In genomic region chr19:12611361-12611699, GRCh38 we compare ENCODE assay signal across 8 cellular contexts. TPM values are rescaled to one million over a fixed set of nuclear protein-coding genes. Genes with fewer than 3 reads are reported as not detected.
DNase-seq lines count a peak whose midpoint lies in the region; ATAC-seq, FAIRE-seq and TF ChIP-seq lines count a peak whose summit lies in the region.

No MANE protein-coding gene starts in this region.

- no peak overlapping the region for H2AK5ac ChIP-seq in H1 (ENCODE audit: low read depth, low read length)

- H3K9me3 ChIP-seq in H1 (ENCODE audit: insufficient read depth in 2 of 2, low read depth in 1 of 2, low read length in 1 of 2) (no peaks in the 10 kb centered on the region), lung (ENCODE audit: control insufficient read depth in 2 of 2, insufficient read depth in 1 of 2, low read length in 1 of 2) (no peaks in the 10 kb centered on the region), testis (no peaks in the 10 kb centered on the region)

- H2BK5ac ChIP-seq in H1 (ENCODE audit: low read depth, low read length) = peak overlapping the region; percentile 77

- H3K4me2 ChIP-seq in H1 (ENCODE audit: insufficient read depth in 1 of 2, low read depth in 2 of 2, low read length in 2 of 2) = peak overlapping the region; percentile 64 to 85

- H3K23ac ChIP-seq in H1 (ENCODE audit: insufficient read length) = no peak overlapping the region

- BruUV-seq in Calu3 (replicated peaks; lab: Mats Ljungman, UMichigan) = no TSS peak

- no peak for FAIRE-seq in H1 (lab: Jason Lieb, UNC)

- H2AFZ ChIP-seq in H1 (ENCODE audit: low read length) = peak overlapping the region; percentile 47; the same call in 1 of the 2 replicates

- TF ChIP-seq CTCF in Calu3 (IDR thresholded peaks at IDR 0.05; ENCODE audit: unreplicated experiment) (no peak), H1 (IDR thresholded peaks at IDR 0.05; ENCODE audit: control extremely low read depth in 1 of 3, insufficient read depth in 1 of 3, low read depth in 1 of 3, low read length in 3 of 3) (no peak), lung (IDR thresholded peaks at IDR 0.05; ENCODE audit: control extremely low read depth, extremely low read depth) (no peak), testis (IDR thresholded peaks at IDR 0.05) (no peak)

- intact Hi-C loops in Calu3 (cut with micrococcal nuclease; ENCODE audit: unreplicated experiment) (no loop called here), testis (cut with DNase I; ENCODE audit: low total_unique reads) (no loop called here)

- no peak overlapping the region for H2BK15ac ChIP-seq in H1 (ENCODE audit: low read length)

- H2BK120ac ChIP-seq in H1 (replicated peaks; ENCODE audit: low read depth, low read length) = no peak overlapping the region

- H3K36me3 ChIP-seq in H1 (ENCODE audit: control insufficient read depth in 2 of 4, insufficient read depth in 4 of 4, low read length in 3 of 4) (peaks cover 2 to 10% (median 6%) of the 10 kb centered on the region in 4 experiments; a peak in 6 of 8 replicates), lung (ENCODE audit: control insufficient read depth in 2 of 2, insufficient read depth in 2 of 2, low read length in 2 of 2) (peaks cover 3 to 10% of the 10 kb centered on the region in 2 donors), testis (ENCODE audit: low read depth, missing control alignments) (no peaks in the 10 kb centered on the region)

- no peak overlapping the region for H4K91ac ChIP-seq in H1 (replicated peaks; ENCODE audit: insufficient read length, low read length)

- POLR2A ChIA-PET in H1 (lab: Charles Lee; ENCODE audit: partially characterized antibody) = interaction anchor here (0.6 to 1.6 kb wide), 17 partner anchors 8 to 1228 kb away, joined by 3 to 12 read pairs (median 4); partner anchors contain the start of genes DHPS, MAN2B1, WDR83 and ZNF442

- H3K79me1 ChIP-seq in H1 (ENCODE audit: low read depth, low read length) = peaks cover 3% of the 10 kb centered on the region; the same call in 1 of the 2 replicates

- H3K9me3 Mint-ChIP-seq in Calu3 (ENCODE audit: low read depth, unreplicated experiment) = no peaks in the 10 kb centered on the region

- H3K79me2 ChIP-seq in H1 (ENCODE audit: control insufficient read depth in 1 of 2, insufficient read depth in 2 of 2, low read length in 2 of 2) = peaks cover 5 to 54% of the 10 kb centered on the region in 2 experiments

- peak; percentile 50 for DNase-seq in Calu3
- DNase-seq in HuH-7.5 (ENCODE audit: low spot score) = peak; percentile 82
- peak; percentile 66 for DNase-seq in SK-N-DZ (ENCODE audit: low spot score)
- peak in 1 of 2 experiments; percentile 62 for DNase-seq in H1 (ENCODE audit: low read depth in 1 of 2, low spot score in 2 of 2)
- peak; percentile 60 for DNase-seq in lung (ENCODE audit: low spot score)
- DNase-seq in testis = peak; percentile 83

- no peak; a peak in 1 of 3 replicates for TF ChIP-seq POLR2A in H1 (IDR thresholded peaks at IDR 0.05; ENCODE audit: control extremely low read depth in 1 of 2, low read depth in 2 of 2, low read length in 2 of 2)
- TF ChIP-seq POLR2A in testis (IDR thresholded peaks at IDR 0.05) = no peak

- peak overlapping the region; percentile 90; the same call in 1 of the 2 replicates for H4K8ac ChIP-seq in H1 (ENCODE audit: extremely low read depth, insufficient read depth, low read length)

- H4K20me1 ChIP-seq in H1 (replicated peaks in 1 of 2; ENCODE audit: control insufficient read depth in 1 of 2, insufficient read depth in 2 of 2, low read length in 2 of 2) = peaks cover 2 to 5% of the 10 kb centered on the region in 2 experiments

- no peaks in the 10 kb centered on the region for H3K27me3 ChIP-seq in H1 (replicated peaks in 1 of 4; ENCODE audit: control insufficient read depth in 3 of 4, extremely low read depth in 1 of 4, insufficient read depth in 3 of 4, low read length in 3 of 4)
- no peaks in the 10 kb centered on the region for H3K27me3 ChIP-seq in lung (ENCODE audit: control insufficient read depth, insufficient read depth)
- H3K27me3 ChIP-seq in testis = no peaks in the 10 kb centered on the region

- H3K4ac ChIP-seq in H1 (replicated peaks; ENCODE audit: insufficient read length, low read depth, low read length) = no peak overlapping the region

- WGBS in H1 (ENCODE audit: extremely low coverage in 1 of 2, insufficient coverage in 1 of 2, insufficient read length in 1 of 2, insufficient replicate concordance in 2 of 2, low coverage in 1 of 2, low lambda C conversion rate in 2 of 2, missing lambda C conversion rate in 1 of 2), 2 experiments = 1% methylated on average over 10 of the region's 10 CpGs; no CpG with 5 or more reads in 1 of the 2 experiments
- 0 to 1% methylated on average over 10 of the region's 10 CpGs for WGBS in lung, 2 donors
- 0 to 1% methylated on average over 10 of the region's 10 CpGs for WGBS in testis, 2 donors

- TF ChIP-seq EP300 in H1 (IDR thresholded peaks at IDR 0.05; ENCODE audit: borderline replicate concordance in 1 of 2, low read depth in 2 of 2, low read length in 2 of 2) = no peak

- no peak overlapping the region for H2BK20ac ChIP-seq in H1 (ENCODE audit: low read length)

- H3K56ac ChIP-seq in H1 (replicated peaks; ENCODE audit: insufficient read length, low read depth, low read length) = no peak overlapping the region

- H3K4me3 ChIP-seq in H1 (ENCODE audit: extremely low read depth in 1 of 4, insufficient read depth in 2 of 4, low read depth in 3 of 4, low read length in 4 of 4) (peak overlapping the region; percentile 50 to 96 (median 82)), lung (peak overlapping the region; percentile 91), testis (peak overlapping the region; percentile 99)

- H3K27ac Mint-ChIP-seq in Calu3 (ENCODE audit: unreplicated experiment) = peak overlapping the region; percentile 94

- peak overlapping the region; percentile 56; the same call in 1 of the 2 replicates for H3K18ac ChIP-seq in H1 (ENCODE audit: extremely low read depth, low read length)

- H3K4me1 Mint-ChIP-seq in Calu3 (ENCODE audit: low read depth, unreplicated experiment) = no peaks in the 10 kb centered on the region

- peak overlapping the region; percentile 78 to 86 (median 82) for H3K9ac ChIP-seq in H1 (replicated peaks in 1 of 4; ENCODE audit: extremely low read depth in 1 of 4, low read depth in 3 of 4, low read length in 3 of 4)

- H3K36me3 Mint-ChIP-seq in Calu3 (ENCODE audit: insufficient read depth, unreplicated experiment) = peaks cover 42% of the 10 kb centered on the region

- no peak overlapping the region for H2BK12ac ChIP-seq in H1 (ENCODE audit: low read depth, low read length)

- peak overlapping the region; percentile 7 for H4K5ac ChIP-seq in H1 (ENCODE audit: insufficient read length, low read depth, low read length)

- no peak for TF ChIP-seq RAD21 in H1 (IDR thresholded peaks at IDR 0.05 in 1 of 2, conservative IDR thresholded peaks at IDR 0.05 in 1 of 2; ENCODE audit: low read depth in 2 of 2, low read length in 2 of 2)

- ATAC-seq in lung (ENCODE audit: insufficient read depth, low FRiP score) (peak; percentile 37), HG03280 (IDR thresholded peaks at IDR 0.05; ENCODE audit: unreplicated experiment) (no peak), HG02571 (IDR thresholded peaks at IDR 0.05; ENCODE audit: unreplicated experiment) (no peak)

- H3K14ac ChIP-seq in H1 (ENCODE audit: insufficient read length) = no peak overlapping the region

- H3K4me1 ChIP-seq in H1 (replicated peaks in 1 of 4; ENCODE audit: control insufficient read depth in 3 of 4, insufficient read depth in 4 of 4, low read length in 3 of 4) (peaks cover 0 to 2% (median 0%) of the 10 kb centered on the region in 4 experiments; a peak in 1 of 7 replicates), lung (ENCODE audit: control insufficient read depth in 2 of 2, insufficient read depth in 2 of 2, low read length in 2 of 2) (peaks cover 5 to 6% of the 10 kb centered on the region in 2 donors), testis (peaks cover 13% of the 10 kb centered on the region)

- H3K23me2 ChIP-seq in H1 (ENCODE audit: low read depth, low read length) = no peaks in the 10 kb centered on the region

- peak overlapping the region; percentile 85 for H3K4me3 Mint-ChIP-seq in Calu3 (ENCODE audit: low read depth, unreplicated experiment)

- no peaks in the 10 kb centered on the region for H3K27me3 Mint-ChIP-seq in Calu3 (ENCODE audit: unreplicated experiment)

- H3K27ac ChIP-seq in H1 (ENCODE audit: low read depth, low read length) (peak overlapping the region; percentile 89), lung (ENCODE audit: low read depth in 1 of 2, low read length in 1 of 2) (peak overlapping the region; percentile 96 to 99), testis (peak overlapping the region; percentile 96 to 99)

- CTCF ChIA-PET in Calu3 (lab: Charles Lee) = no interaction called here
- CTCF ChIA-PET in H1 (lab: Charles Lee; ENCODE audit: partially characterized antibody) = interaction anchor here (0.6 to 1.5 kb wide), 6 partner anchors 28 to 306 kb away, joined by 3 to 6 read pairs (median 3); no protein-coding TSS in a partner anchor

RNA-seq across cellular contexts. Expression of gene ZNF791, which starts 0.6 kb away (rescaled TPM):
- total RNA-seq in Calu3 (2022) = 15.8 and 16.2 TPM in 2 replicates
- 7.4 and 7.6 TPM in 2 replicates for polyA plus RNA-seq in SK-N-DZ (2014; cell fraction: cytosol; rRNA removed)
- 3.3 and 5.5 TPM in 2 replicates for polyA plus RNA-seq in SK-N-DZ (2014; cell fraction: nucleus; rRNA removed)
- 18.6 and 20.1 TPM in 2 replicates for total RNA-seq in H1 (2021; fragmentation: NEBNext Ultra II Directional; extraction: Animal tissue kit (Norgen Biotek cat#: 25700))
- polyA plus RNA-seq in H1 (2011; rRNA removed) = 3.1 and 4.1 TPM in 2 replicates
- 5.3 TPM for polyA plus RNA-seq in H1 (2011; cell fraction: cytosol; rRNA removed)
- polyA plus RNA-seq in H1 (2011; cell fraction: nucleus; rRNA removed) = 3.8 TPM
- 6.1 to 13.6 TPM (median 9.8 TPM) in 4 replicates for polyA plus RNA-seq in H1 (2012, experiment 1 of 2)
- polyA plus RNA-seq in H1 (2012, experiment 2 of 2) = 0.85 TPM
- 16.6 TPM for polyA plus RNA-seq in H1 (2013, experiment 1 of 2)
- polyA plus RNA-seq in H1 (2013, experiment 2 of 2) = 16.9 TPM
- polyA minus RNA-seq in H1 (2011; rRNA and poly(A)+ RNA removed) = 9.6 and 15.5 TPM in 2 replicates
- polyA minus RNA-seq in H1 (2011; cell fraction: cytosol; rRNA and poly(A)+ RNA removed) = 31.8 TPM
- 16.3 TPM for polyA minus RNA-seq in H1 (2011; cell fraction: nucleus; rRNA and poly(A)+ RNA removed)
- total RNA-seq in lung = 10 to 100 TPM; 20.7 to 33.4 TPM
- 10 to 100 TPM in 1 of 2 donors, 1 to 10 TPM in 1; 5.5 to 10.1 TPM for polyA plus RNA-seq in lung
- total RNA-seq in testis = 10 to 100 TPM; 16.1 to 17.2 TPM
- polyA plus RNA-seq in testis (ENCODE audit: insufficient read depth, low read depth, low replicate concordance) = 9.3 TPM

RNA-seq across cellular contexts. Expression of gene ZNF490, which starts 0.7 kb away (rescaled TPM):
- total RNA-seq in Calu3 (2022) (5.4 and 6.3 TPM in 2 replicates), lung (10 to 100 TPM in 1 of 2 donors, 1 to 10 TPM in 1; 7.7 to 10.4 TPM), testis (10 to 100 TPM in 1 of 2 donors, 1 to 10 TPM in 1; 6.6 to 10.4 TPM)
- polyA plus RNA-seq in SK-N-DZ (2014; cell fraction: cytosol; rRNA removed) = 3.0 and 3.7 TPM in 2 replicates
- polyA plus RNA-seq in SK-N-DZ (2014; cell fraction: nucleus; rRNA removed) = 0.52 and 2.8 TPM in 2 replicates
- 9.0 TPM in 2 replicates for total RNA-seq in H1 (2021; fragmentation: NEBNext Ultra II Directional; extraction: Animal tissue kit (Norgen Biotek cat#: 25700))
- polyA plus RNA-seq in H1 (2011; rRNA removed) (1.6 and 1.7 TPM in 2 replicates), lung (under 1 TPM; 0.94 to 0.96 TPM), testis (ENCODE audit: insufficient read depth, low read depth, low replicate concordance) (2.5 TPM)
- 1.5 TPM for polyA plus RNA-seq in H1 (2011; cell fraction: cytosol; rRNA removed)
- polyA plus RNA-seq in H1 (2011; cell fraction: nucleus; rRNA removed) = 1.4 TPM
- 1.2 to 2.3 TPM (median 1.3 TPM) in 4 replicates for polyA plus RNA-seq in H1 (2012, experiment 1 of 2)
- 0.22 TPM for polyA plus RNA-seq in H1 (2012, experiment 2 of 2)
- 2.8 TPM for polyA plus RNA-seq in H1 (2013, experiment 1 of 2)
- polyA plus RNA-seq in H1 (2013, experiment 2 of 2) = 2.8 TPM
- 10.6 and 13.2 TPM in 2 replicates for polyA minus RNA-seq in H1 (2011; rRNA and poly(A)+ RNA removed)
- 6.1 TPM for polyA minus RNA-seq in H1 (2011; cell fraction: cytosol; rRNA and poly(A)+ RNA removed)
- 15.6 TPM for polyA minus RNA-seq in H1 (2011; cell fraction: nucleus; rRNA and poly(A)+ RNA removed)

RNA-seq across cellular contexts. Expression of gene MAN2B1, which starts 55.2 kb away (rescaled TPM):
- total RNA-seq in Calu3 (2022) (76.9 and 84.4 TPM in 2 replicates), lung (100 to 1,000 TPM in 1 of 2 donors, 10 to 100 TPM in 1; 38.7 to 160 TPM), testis (10 to 100 TPM; 29.7 to 30.6 TPM)
- polyA plus RNA-seq in SK-N-DZ (2014; cell fraction: cytosol; rRNA removed) = 39.2 and 43.2 TPM in 2 replicates
- 30.1 and 57.5 TPM in 2 replicates for polyA plus RNA-seq in SK-N-DZ (2014; cell fraction: nucleus; rRNA removed)
- 71.1 and 76.3 TPM in 2 replicates for total RNA-seq in H1 (2021; fragmentation: NEBNext Ultra II Directional; extraction: Animal tissue kit (Norgen Biotek cat#: 25700))
- polyA plus RNA-seq in H1 (2011; rRNA removed) (55.3 and 73.6 TPM in 2 replicates), lung (100 to 1,000 TPM in 1 of 2 donors, 10 to 100 TPM in 1; 93.2 to 118 TPM), testis (ENCODE audit: insufficient read depth, low read depth, low replicate concordance) (45.7 TPM)
- polyA plus RNA-seq in H1 (2011; cell fraction: cytosol; rRNA removed) = 37.2 TPM
- 135 TPM for polyA plus RNA-seq in H1 (2011; cell fraction: nucleus; rRNA removed)
- polyA plus RNA-seq in H1 (2012, experiment 1 of 2) = 77.3 to 97.8 TPM (median 85.4 TPM) in 4 replicates
- 111 TPM for polyA plus RNA-seq in H1 (2012, experiment 2 of 2)
- 82.3 TPM for polyA plus RNA-seq in H1 (2013, experiment 1 of 2)
- 71.8 TPM for polyA plus RNA-seq in H1 (2013, experiment 2 of 2)
- 33.2 and 37.4 TPM in 2 replicates for polyA minus RNA-seq in H1 (2011; rRNA and poly(A)+ RNA removed)
- 30.5 TPM for polyA minus RNA-seq in H1 (2011; cell fraction: cytosol; rRNA and poly(A)+ RNA removed)
- 48.4 TPM for polyA minus RNA-seq in H1 (2011; cell fraction: nucleus; rRNA and poly(A)+ RNA removed)

RNA-seq across cellular contexts. Expression of gene WDR83, which starts 55.3 kb away (rescaled TPM):
- 10.1 and 10.8 TPM in 2 replicates for total RNA-seq in Calu3 (2022)
- polyA plus RNA-seq in SK-N-DZ (2014; cell fraction: cytosol; rRNA removed) = 18.4 and 20.2 TPM in 2 replicates
- 17.9 and 23.9 TPM in 2 replicates for polyA plus RNA-seq in SK-N-DZ (2014; cell fraction: nucleus; rRNA removed)
- total RNA-seq in H1 (2021; fragmentation: NEBNext Ultra II Directional; extraction: Animal tissue kit (Norgen Biotek cat#: 25700)) = 15.3 and 19.6 TPM in 2 replicates
- polyA plus RNA-seq in H1 (2011; rRNA removed) = 12.6 and 24.5 TPM in 2 replicates
- polyA plus RNA-seq in H1 (2011; cell fraction: cytosol; rRNA removed) = 18.9 TPM
- polyA plus RNA-seq in H1 (2011; cell fraction: nucleus; rRNA removed) = 26.4 TPM
- 13.4 to 22.0 TPM (median 20.4 TPM) in 4 replicates for polyA plus RNA-seq in H1 (2012, experiment 1 of 2)
- 12.1 TPM for polyA plus RNA-seq in H1 (2012, experiment 2 of 2)
- polyA plus RNA-seq in H1 (2013, experiment 1 of 2) = 7.6 TPM
- polyA plus RNA-seq in H1 (2013, experiment 2 of 2) = 7.5 TPM
- polyA minus RNA-seq in H1 (2011; rRNA and poly(A)+ RNA removed) = 8.0 and 9.6 TPM in 2 replicates
- 6.5 TPM for polyA minus RNA-seq in H1 (2011; cell fraction: cytosol; rRNA and poly(A)+ RNA removed)
- 16.5 TPM for polyA minus RNA-seq in H1 (2011; cell fraction: nucleus; rRNA and poly(A)+ RNA removed)
- total RNA-seq in lung = 10 to 100 TPM in 1 of 2 donors, 1 to 10 TPM in 1; 7.9 to 11.9 TPM
- 10 to 100 TPM; 11.8 to 15.8 TPM for polyA plus RNA-seq in lung
- 10 to 100 TPM; 15.8 to 18.3 TPM for total RNA-seq in testis
- polyA plus RNA-seq in testis (ENCODE audit: insufficient read depth, low read depth, low replicate concordance) = 23.2 TPM
